26 cellular contexts compared by ENCODE assay signal in the genomic region with DNA sequence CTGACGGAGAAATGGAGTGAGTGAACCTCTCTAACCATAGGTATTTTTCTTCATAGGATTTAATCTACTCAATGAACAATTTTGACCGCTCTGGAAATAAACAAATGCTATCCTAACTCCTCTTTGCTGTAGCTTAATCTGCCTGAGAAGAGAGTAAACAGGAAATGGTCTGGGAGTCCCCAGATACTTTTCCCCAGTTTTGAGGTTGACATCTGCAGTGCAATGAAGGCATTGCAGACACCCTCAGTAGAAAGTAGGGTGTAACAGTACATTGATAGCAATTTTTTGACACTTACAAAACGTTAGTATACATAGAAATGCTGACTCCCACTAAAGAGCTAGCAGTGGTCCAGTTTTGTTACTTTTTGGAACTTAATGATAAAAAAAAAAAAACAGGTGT.
A peak's percentile ranks its signal among the peaks of the same experiment; 100 is the strongest.
DNase-seq lines count a peak whose midpoint lies in the region; ATAC-seq, FAIRE-seq and TF ChIP-seq lines count a peak whose summit lies in the region.
"Had no signal": no experiment of that assay in that cellular context is flagged by ENCODE, and none has a peak within 500 bp of the region (broad histone marks: within the 10 kb centered on the region; RNA-seq: fewer than 3 reads in every experiment).

No MANE protein-coding gene starts in this region.

- peak overlapping the region; percentile 17 for H3K4me2 ChIP-seq in SU-DHL-6 (ENCODE audit: low read depth, low read length, poor library complexity, severe bottlenecking)

- no peaks in the 10 kb centered on the region for H3F3A ChIP-seq in SU-DHL-6 (ENCODE audit: insufficient read depth)

- H3K27ac ChIP-seq in SU-DHL-6 (ENCODE audit: low read depth, low read length), result no peak overlapping the region
- H3K27ac ChIP-seq: epithelial cell of prostate, suprapubic skin, WERI-Rb-1 had no signal

- no peak for TF ChIP-seq CTCF in SU-DHL-6 (IDR thresholded peaks at IDR 0.05; ENCODE audit: insufficient read depth, low read length, poor library complexity, severe bottlenecking)

- H3K9me3 ChIP-seq in SU-DHL-6 (ENCODE audit: insufficient read depth, low read length), result no peaks in the 10 kb centered on the region
- H3K9me3 ChIP-seq: suprapubic skin had no signal

- H3K79me2 ChIP-seq in SU-DHL-6 (ENCODE audit: insufficient read depth, low read length), result no peaks in the 10 kb centered on the region

- H3K9me2 ChIP-seq in SU-DHL-6 (replicated peaks; ENCODE audit: insufficient read depth, low read length), result no peaks in the 10 kb centered on the region

- H3K36me3 ChIP-seq in SU-DHL-6 (ENCODE audit: low read length), result no peaks in the 10 kb centered on the region
- H3K36me3 ChIP-seq: suprapubic skin, WERI-Rb-1 had no signal

- no peak for DNase-seq in GM18507 (ENCODE audit: extremely low spot score, insufficient read length, low read depth)
- DNase-seq in NCI-H1092 treated with DMSO at 0.1 percent for 48 hours (lab: John Stamatoyannopoulos, UW), result no peak
- DNase-seq in stimulated activated CD4-positive, alpha-beta T cell treated with anti-CD3 and anti-CD28 coated beads, Interleukin-4, amount 100 ng/mL, for 1 hour, result no peak
- DNase-seq in NCI-H2029 (lab: John Stamatoyannopoulos, UW), result no peak
- DNase-seq in GF-D8 (lab: John Stamatoyannopoulos, UW), result no peak
- DNase-seq: ACHN; activated CD4-positive, alpha-beta memory T cell treated with anti-CD3 and anti-CD28 coated beads for 36 hours; activated naive CD4-positive, alpha-beta T cell; activated T-cell treated with anti-CD3 and anti-CD28 coated beads for 4 hours; amniotic stem cell; dermis blood vessel endothelial cell; foreskin fibroblast; hypothalamus; NCI-H1417; NCI-H526 treated with DMSO at 0.1 percent for 48 hours; right cardiac atrium; SIG-M5; WERI-Rb-1 had no signal

- no peaks in the 10 kb centered on the region for H3K27me3 ChIP-seq in SU-DHL-6 (ENCODE audit: low read length)
- H3K27me3 ChIP-seq: suprapubic skin had no signal

- no peak overlapping the region for H3K9ac ChIP-seq in SU-DHL-6 (ENCODE audit: low read length)

- peak; percentile 33 for FAIRE-seq in GM18507 (lab: Jason Lieb, UNC)
- FAIRE-seq: H54, keratinocyte had no signal

- ATAC-seq in GM19324 (IDR thresholded peaks at IDR 0.05; ENCODE audit: low FRiP score, unreplicated experiment), result peak; percentile 74
- peak; percentile 72 for ATAC-seq in HG02798 (IDR thresholded peaks at IDR 0.05; ENCODE audit: poor library complexity, unreplicated experiment)
- ATAC-seq: right cardiac atrium had no signal

- H3K4me3 ChIP-seq in SU-DHL-6 (ENCODE audit: insufficient read depth, low read length, poor library complexity, severe bottlenecking), result no peak overlapping the region
- H3K4me3 ChIP-seq: lung, suprapubic skin had no signal

- no peak overlapping the region for H2AFZ ChIP-seq in SU-DHL-6 (ENCODE audit: low read depth, low read length, severe bottlenecking)

- H4K20me1 ChIP-seq in SU-DHL-6 (ENCODE audit: low read depth, low read length), result no peaks in the 10 kb centered on the region
